1 cellular context compared by ENCODE assay signal in the genomic region with DNA sequence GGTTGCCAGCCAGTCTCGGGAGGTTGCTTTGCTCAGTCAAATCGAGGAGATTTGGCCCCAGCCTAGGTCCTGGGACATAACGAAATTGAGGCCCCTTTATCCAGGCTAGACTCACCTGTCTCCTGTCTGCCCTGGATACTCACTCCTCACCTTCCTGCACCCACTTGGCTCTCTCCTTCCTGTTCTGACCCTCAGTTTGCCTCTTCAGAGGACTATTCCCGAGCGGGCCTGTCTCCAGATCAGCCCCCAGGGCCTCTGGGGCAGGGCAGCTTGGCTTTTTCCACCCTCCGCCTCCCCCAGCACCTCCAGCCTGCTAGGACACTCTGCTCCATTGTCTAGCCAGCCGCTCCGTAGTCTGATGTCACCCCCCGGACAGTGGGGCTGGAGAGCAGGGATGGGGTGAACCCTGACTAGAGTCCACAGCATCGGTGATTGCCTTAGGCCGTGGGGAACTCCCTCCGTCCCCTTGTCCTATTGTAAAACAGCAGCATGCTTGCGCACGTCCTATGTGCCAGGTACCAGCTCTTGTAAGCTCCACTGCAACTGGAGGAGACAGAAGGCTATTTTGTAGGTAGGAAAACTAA.
A peak's percentile ranks its signal among the peaks of the same experiment; 100 is the strongest.
TF ChIP-seq lines count a peak whose summit lies in the region.

No MANE protein-coding gene starts in this region.

TF ChIP-seq in HepG2, 621 proteins besides CTCF, POLR2A, EP300 and RAD21 (continued from another document and continues in another):
- TF ChIP-seq, protein P1, sequence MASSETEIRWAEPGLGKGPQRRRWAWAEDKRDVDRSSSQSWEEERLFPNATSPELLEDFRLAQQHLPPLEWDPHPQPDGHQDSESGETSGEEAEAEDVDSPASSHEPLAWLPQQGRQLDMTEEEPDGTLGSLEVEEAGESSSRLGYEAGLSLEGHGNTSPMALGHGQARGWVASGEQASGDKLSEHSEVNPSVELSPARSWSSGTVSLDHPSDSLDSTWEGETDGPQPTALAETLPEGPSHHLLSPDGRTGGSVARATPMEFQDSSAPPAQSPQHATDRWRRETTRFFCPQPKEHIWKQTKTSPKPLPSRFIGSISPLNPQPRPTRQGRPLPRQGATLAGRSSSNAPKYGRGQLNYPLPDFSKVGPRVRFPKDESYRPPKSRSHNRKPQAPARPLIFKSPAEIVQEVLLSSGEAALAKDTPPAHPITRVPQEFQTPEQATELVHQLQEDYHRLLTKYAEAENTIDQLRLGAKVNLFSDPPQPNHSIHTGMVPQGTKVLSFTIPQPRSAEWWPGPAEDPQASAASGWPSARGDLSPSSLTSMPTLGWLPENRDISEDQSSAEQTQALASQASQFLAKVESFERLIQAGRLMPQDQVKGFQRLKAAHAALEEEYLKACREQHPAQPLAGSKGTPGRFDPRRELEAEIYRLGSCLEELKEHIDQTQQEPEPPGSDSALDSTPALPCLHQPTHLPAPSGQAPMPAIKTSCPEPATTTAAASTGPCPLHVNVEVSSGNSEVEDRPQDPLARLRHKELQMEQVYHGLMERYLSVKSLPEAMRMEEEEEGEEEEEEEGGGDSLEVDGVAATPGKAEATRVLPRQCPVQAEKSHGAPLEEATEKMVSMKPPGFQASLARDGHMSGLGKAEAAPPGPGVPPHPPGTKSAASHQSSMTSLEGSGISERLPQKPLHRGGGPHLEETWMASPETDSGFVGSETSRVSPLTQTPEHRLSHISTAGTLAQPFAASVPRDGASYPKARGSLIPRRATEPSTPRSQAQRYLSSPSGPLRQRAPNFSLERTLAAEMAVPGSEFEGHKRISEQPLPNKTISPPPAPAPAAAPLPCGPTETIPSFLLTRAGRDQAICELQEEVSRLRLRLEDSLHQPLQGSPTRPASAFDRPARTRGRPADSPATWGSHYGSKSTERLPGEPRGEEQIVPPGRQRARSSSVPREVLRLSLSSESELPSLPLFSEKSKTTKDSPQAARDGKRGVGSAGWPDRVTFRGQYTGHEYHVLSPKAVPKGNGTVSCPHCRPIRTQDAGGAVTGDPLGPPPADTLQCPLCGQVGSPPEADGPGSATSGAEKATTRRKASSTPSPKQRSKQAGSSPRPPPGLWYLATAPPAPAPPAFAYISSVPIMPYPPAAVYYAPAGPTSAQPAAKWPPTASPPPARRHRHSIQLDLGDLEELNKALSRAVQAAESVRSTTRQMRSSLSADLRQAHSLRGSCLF (CRISPR knock-in tag; IDR thresholded peaks at IDR 0.05; ENCODE audit: borderline replicate concordance): no peak
- TF ChIP-seq, protein P2, sequence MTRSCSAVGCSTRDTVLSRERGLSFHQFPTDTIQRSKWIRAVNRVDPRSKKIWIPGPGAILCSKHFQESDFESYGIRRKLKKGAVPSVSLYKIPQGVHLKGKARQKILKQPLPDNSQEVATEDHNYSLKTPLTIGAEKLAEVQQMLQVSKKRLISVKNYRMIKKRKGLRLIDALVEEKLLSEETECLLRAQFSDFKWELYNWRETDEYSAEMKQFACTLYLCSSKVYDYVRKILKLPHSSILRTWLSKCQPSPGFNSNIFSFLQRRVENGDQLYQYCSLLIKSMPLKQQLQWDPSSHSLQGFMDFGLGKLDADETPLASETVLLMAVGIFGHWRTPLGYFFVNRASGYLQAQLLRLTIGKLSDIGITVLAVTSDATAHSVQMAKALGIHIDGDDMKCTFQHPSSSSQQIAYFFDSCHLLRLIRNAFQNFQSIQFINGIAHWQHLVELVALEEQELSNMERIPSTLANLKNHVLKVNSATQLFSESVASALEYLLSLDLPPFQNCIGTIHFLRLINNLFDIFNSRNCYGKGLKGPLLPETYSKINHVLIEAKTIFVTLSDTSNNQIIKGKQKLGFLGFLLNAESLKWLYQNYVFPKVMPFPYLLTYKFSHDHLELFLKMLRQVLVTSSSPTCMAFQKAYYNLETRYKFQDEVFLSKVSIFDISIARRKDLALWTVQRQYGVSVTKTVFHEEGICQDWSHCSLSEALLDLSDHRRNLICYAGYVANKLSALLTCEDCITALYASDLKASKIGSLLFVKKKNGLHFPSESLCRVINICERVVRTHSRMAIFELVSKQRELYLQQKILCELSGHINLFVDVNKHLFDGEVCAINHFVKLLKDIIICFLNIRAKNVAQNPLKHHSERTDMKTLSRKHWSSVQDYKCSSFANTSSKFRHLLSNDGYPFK (CRISPR knock-in tag; IDR thresholded peaks at IDR 0.05; ENCODE audit: borderline replicate concordance): peak; percentile 29; the same call in 1 of the 2 replicates
- TF ChIP-seq ZNF274 (CRISPR knock-in tag; IDR thresholded peaks at IDR 0.05): peak; percentile 88
- no peak for TF ChIP-seq ZNF530 (CRISPR knock-in tag; IDR thresholded peaks at IDR 0.05; ENCODE audit: low read depth)
- TF ChIP-seq, protein P3, sequence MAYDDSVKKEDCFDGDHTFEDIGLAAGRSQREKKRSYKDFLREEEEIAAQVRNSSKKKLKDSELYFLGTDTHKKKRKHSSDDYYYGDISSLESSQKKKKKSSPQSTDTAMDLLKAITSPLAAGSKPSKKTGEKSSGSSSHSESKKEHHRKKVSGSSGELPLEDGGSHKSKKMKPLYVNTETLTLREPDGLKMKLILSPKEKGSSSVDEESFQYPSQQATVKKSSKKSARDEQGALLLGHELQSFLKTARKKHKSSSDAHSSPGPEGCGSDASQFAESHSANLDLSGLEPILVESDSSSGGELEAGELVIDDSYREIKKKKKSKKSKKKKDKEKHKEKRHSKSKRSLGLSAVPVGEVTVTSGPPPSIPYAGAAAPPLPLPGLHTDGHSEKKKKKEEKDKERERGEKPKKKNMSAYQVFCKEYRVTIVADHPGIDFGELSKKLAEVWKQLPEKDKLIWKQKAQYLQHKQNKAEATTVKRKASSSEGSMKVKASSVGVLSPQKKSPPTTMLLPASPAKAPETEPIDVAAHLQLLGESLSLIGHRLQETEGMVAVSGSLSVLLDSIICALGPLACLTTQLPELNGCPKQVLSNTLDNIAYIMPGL (CRISPR knock-in tag; IDR thresholded peaks at IDR 0.05; ENCODE audit: borderline replicate concordance in 1 of 2, low read depth in 1 of 2): peak; percentile 33 to 75; a peak in 2 of 4 replicates
- TF ChIP-seq MED1 (CRISPR knock-in tag; IDR thresholded peaks at IDR 0.05): peak; percentile 83
- TF ChIP-seq, protein P4, sequence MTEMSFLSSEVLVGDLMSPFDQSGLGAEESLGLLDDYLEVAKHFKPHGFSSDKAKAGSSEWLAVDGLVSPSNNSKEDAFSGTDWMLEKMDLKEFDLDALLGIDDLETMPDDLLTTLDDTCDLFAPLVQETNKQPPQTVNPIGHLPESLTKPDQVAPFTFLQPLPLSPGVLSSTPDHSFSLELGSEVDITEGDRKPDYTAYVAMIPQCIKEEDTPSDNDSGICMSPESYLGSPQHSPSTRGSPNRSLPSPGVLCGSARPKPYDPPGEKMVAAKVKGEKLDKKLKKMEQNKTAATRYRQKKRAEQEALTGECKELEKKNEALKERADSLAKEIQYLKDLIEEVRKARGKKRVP (CRISPR knock-in tag; IDR thresholded peaks at IDR 0.05): peak in 1 of 2 experiments; percentile 58; a peak in 1 of 4 replicates
- peak; percentile 70 for TF ChIP-seq RXRB (CRISPR knock-in tag; IDR thresholded peaks at IDR 0.05; ENCODE audit: borderline replicate concordance)
- TF ChIP-seq, protein P5, sequence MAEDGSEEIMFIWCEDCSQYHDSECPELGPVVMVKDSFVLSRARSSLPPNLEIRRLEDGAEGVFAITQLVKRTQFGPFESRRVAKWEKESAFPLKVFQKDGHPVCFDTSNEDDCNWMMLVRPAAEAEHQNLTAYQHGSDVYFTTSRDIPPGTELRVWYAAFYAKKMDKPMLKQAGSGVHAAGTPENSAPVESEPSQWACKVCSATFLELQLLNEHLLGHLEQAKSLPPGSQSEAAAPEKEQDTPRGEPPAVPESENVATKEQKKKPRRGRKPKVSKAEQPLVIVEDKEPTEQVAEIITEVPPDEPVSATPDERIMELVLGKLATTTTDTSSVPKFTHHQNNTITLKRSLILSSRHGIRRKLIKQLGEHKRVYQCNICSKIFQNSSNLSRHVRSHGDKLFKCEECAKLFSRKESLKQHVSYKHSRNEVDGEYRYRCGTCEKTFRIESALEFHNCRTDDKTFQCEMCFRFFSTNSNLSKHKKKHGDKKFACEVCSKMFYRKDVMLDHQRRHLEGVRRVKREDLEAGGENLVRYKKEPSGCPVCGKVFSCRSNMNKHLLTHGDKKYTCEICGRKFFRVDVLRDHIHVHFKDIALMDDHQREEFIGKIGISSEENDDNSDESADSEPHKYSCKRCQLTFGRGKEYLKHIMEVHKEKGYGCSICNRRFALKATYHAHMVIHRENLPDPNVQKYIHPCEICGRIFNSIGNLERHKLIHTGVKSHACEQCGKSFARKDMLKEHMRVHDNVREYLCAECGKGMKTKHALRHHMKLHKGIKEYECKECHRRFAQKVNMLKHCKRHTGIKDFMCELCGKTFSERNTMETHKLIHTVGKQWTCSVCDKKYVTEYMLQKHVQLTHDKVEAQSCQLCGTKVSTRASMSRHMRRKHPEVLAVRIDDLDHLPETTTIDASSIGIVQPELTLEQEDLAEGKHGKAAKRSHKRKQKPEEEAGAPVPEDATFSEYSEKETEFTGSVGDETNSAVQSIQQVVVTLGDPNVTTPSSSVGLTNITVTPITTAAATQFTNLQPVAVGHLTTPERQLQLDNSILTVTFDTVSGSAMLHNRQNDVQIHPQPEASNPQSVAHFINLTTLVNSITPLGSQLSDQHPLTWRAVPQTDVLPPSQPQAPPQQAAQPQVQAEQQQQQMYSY (CRISPR knock-in tag; IDR thresholded peaks at IDR 0.05): no peak
- TF ChIP-seq POLR2G (IDR thresholded peaks at IDR 0.05; ENCODE audit: low read depth, low read length): peak; percentile 66
- no peak for TF ChIP-seq PRMT3 (CRISPR knock-in tag; IDR thresholded peaks at IDR 0.05; ENCODE audit: borderline replicate concordance, low read depth)
- 0 out of 2 replicates have a peak, but pooled peaks have one; percentile 37 for TF ChIP-seq MXD4 (CRISPR knock-in tag; IDR thresholded peaks at IDR 0.05)
- TF ChIP-seq, protein P6, sequence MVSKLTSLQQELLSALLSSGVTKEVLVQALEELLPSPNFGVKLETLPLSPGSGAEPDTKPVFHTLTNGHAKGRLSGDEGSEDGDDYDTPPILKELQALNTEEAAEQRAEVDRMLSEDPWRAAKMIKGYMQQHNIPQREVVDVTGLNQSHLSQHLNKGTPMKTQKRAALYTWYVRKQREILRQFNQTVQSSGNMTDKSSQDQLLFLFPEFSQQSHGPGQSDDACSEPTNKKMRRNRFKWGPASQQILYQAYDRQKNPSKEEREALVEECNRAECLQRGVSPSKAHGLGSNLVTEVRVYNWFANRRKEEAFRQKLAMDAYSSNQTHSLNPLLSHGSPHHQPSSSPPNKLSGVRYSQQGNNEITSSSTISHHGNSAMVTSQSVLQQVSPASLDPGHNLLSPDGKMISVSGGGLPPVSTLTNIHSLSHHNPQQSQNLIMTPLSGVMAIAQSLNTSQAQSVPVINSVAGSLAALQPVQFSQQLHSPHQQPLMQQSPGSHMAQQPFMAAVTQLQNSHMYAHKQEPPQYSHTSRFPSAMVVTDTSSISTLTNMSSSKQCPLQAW (CRISPR knock-in tag; IDR thresholded peaks at IDR 0.05): peak; percentile 71
- peak; percentile 66; the same call in 1 of the 2 replicates for TF ChIP-seq SMAD1 (CRISPR knock-in tag; IDR thresholded peaks at IDR 0.05; ENCODE audit: borderline replicate concordance, low read depth)
- TF ChIP-seq, protein P7, sequence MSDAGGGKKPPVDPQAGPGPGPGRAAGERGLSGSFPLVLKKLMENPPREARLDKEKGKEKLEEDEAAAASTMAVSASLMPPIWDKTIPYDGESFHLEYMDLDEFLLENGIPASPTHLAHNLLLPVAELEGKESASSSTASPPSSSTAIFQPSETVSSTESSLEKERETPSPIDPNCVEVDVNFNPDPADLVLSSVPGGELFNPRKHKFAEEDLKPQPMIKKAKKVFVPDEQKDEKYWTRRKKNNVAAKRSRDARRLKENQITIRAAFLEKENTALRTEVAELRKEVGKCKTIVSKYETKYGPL (CRISPR knock-in tag; IDR thresholded peaks at IDR 0.05): no peak
- TF ChIP-seq, protein P8, sequence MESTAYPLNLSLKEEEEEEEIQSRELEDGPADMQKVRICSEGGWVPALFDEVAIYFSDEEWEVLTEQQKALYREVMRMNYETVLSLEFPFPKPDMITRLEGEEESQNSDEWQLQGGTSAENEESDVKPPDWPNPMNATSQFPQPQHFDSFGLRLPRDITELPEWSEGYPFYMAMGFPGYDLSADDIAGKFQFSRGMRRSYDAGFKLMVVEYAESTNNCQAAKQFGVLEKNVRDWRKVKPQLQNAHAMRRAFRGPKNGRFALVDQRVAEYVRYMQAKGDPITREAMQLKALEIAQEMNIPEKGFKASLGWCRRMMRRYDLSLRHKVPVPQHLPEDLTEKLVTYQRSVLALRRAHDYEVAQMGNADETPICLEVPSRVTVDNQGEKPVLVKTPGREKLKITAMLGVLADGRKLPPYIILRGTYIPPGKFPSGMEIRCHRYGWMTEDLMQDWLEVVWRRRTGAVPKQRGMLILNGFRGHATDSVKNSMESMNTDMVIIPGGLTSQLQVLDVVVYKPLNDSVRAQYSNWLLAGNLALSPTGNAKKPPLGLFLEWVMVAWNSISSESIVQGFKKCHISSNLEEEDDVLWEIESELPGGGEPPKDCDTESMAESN (CRISPR knock-in tag; conservative IDR thresholded peaks at IDR 0.05): 0 out of 2 replicates have a peak, but pooled peaks have one; percentile 62
- peak; percentile 85; the same call in 1 of the 2 replicates for TF ChIP-seq ZNF350 (CRISPR knock-in tag; IDR thresholded peaks at IDR 0.05; ENCODE audit: borderline replicate concordance, low read depth)
- no peak for TF ChIP-seq MZF1 (CRISPR knock-in tag; IDR thresholded peaks at IDR 0.05; ENCODE audit: borderline replicate concordance)
- TF ChIP-seq, protein P9, sequence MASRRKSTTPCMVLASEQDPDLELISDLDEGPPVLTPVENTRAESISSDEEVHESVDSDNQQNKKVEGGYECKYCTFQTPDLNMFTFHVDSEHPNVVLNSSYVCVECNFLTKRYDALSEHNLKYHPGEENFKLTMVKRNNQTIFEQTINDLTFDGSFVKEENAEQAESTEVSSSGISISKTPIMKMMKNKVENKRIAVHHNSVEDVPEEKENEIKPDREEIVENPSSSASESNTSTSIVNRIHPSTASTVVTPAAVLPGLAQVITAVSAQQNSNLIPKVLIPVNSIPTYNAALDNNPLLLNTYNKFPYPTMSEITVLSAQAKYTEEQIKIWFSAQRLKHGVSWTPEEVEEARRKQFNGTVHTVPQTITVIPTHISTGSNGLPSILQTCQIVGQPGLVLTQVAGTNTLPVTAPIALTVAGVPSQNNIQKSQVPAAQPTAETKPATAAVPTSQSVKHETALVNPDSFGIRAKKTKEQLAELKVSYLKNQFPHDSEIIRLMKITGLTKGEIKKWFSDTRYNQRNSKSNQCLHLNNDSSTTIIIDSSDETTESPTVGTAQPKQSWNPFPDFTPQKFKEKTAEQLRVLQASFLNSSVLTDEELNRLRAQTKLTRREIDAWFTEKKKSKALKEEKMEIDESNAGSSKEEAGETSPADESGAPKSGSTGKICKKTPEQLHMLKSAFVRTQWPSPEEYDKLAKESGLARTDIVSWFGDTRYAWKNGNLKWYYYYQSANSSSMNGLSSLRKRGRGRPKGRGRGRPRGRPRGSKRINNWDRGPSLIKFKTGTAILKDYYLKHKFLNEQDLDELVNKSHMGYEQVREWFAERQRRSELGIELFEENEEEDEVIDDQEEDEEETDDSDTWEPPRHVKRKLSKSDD (CRISPR knock-in tag; IDR thresholded peaks at IDR 0.05; ENCODE audit: low read depth): 0 out of 2 replicates have a peak, but pooled peaks have one; percentile 53
- TF ChIP-seq ZNF629 (CRISPR knock-in tag; conservative IDR thresholded peaks at IDR 0.05): peak; percentile 35; the same call in 1 of the 2 replicates
